1 cellular context compared by ENCODE assay signal in genomic region chr2:240453461-240454030, GRCh38.
TF ChIP-seq lines count a peak whose summit lies in the region.

No MANE protein-coding gene starts in this region.

TF ChIP-seq in H1, 55 proteins besides CTCF, POLR2A, EP300 and RAD21:
- TF ChIP-seq CREB1 (IDR thresholded peaks at IDR 0.05) (no peak), HDAC2 (IDR thresholded peaks at IDR 0.05; ENCODE audit: borderline replicate concordance in 1 of 2, low read depth in 2 of 2, low read length in 2 of 2) (no peak), MAFK (IDR thresholded peaks at IDR 0.05; ENCODE audit: low read depth, low read length) (no peak), NANOG (IDR thresholded peaks at IDR 0.05; ENCODE audit: insufficient read depth, low read depth, low read length, poor library complexity, severe bottlenecking) (no peak), TAF1 (IDR thresholded peaks at IDR 0.05; ENCODE audit: low read depth, low read length) (no peak), CHD2 (IDR thresholded peaks at IDR 0.05; ENCODE audit: low read length) (no peak), BACH1 (IDR thresholded peaks at IDR 0.05; ENCODE audit: low read length) (no peak), GTF2F1 (IDR thresholded peaks at IDR 0.05; ENCODE audit: borderline replicate concordance, low read depth, low read length) (no peak), HDAC6 (IDR thresholded peaks at IDR 0.05; ENCODE audit: low read depth, low read length) (no peak)
TF ChIP-seq in H1: peak in this region for 0.
